Comparison of ENCODE assay signal across 8 cellular contexts in the genomic region with DNA sequence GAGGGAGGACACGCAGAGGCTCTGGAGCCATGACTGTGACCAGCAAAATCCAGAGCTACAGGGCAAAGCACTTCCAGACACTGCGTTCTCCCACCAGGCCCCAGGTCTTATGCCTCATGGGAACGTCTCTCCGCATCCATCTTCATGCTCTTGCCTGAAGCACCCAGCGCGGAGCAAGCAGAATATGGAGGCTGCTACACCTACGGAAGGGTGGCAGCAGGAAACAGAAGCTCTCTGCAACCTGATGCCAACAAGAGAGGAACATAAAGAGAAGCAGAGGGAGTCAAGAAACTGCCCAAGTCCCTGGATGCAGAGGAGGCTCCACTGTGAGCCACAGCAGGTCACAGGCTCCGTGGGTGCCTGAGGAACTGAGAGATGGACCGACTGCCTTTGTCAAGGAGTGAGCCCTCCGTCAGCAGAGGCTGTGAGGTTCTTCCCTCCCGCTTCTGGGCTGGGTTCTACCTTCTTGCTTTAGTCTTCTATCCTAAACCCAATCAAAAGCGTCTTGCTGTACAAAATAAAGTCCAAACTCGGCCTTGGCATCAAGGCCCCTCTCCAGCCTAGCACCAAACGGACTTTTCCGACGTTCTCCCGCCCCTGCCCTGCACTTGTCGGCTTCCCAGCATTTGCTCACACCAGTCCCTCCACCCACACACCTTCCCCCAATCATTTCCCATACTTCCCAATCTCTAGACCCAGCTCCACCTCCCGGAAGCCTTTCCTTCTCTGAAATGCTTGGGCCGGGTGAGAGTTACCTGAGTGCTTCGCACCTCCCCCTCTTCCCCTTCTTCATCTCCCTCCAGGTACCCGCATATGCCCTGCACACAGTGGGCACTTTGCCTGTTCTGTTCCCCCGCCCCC. TPM values are rescaled to one million over a fixed set of nuclear protein-coding genes. Genes with fewer than 3 reads are reported as not detected.
DNase-seq lines count a peak whose midpoint lies in the region; ATAC-seq, FAIRE-seq and TF ChIP-seq lines count a peak whose summit lies in the region.

No MANE protein-coding gene starts in this region.

- peak overlapping the region; percentile 63 for H3K4me3 ChIP-seq in RWPE2 (ENCODE audit: severe bottlenecking)
- H3K4me3 ChIP-seq in H1 (ENCODE audit: extremely low read depth in 1 of 4, insufficient read depth in 2 of 4, low read depth in 3 of 4, low read length in 4 of 4), result peak overlapping the region; percentile 77 to 99 (median 84)
- H3K4me3 ChIP-seq in naive thymus-derived CD4-positive, alpha-beta T cell (ENCODE audit: low read length), result peak overlapping the region; percentile 66

- no peak overlapping the region for H3K4ac ChIP-seq in H1 (replicated peaks; ENCODE audit: insufficient read length, low read depth, low read length)

- CTCF ChIA-PET in HEK293T (lab: Yijun Ruan, JAX) (interaction anchor here (0.6 to 2.9 kb wide), 4 partner anchors 8 to 64 kb away, joined by 3 to 7 read pairs (median 4); no protein-coding TSS in a partner anchor), H1 (lab: Charles Lee; ENCODE audit: partially characterized antibody) (interaction anchor here (0.9 to 4.6 kb wide), 11 partner anchors 14 to 136 kb away, joined by 3 to 28 read pairs (median 6); no protein-coding TSS in a partner anchor)
- CTCF ChIA-PET in naive thymus-derived CD4-positive, alpha-beta T cell (lab: Charles Lee), result no interaction called here

- H3K18ac ChIP-seq in H1 (ENCODE audit: extremely low read depth, low read length), result peak overlapping the region; percentile 43

- H3K23ac ChIP-seq in H1 (ENCODE audit: insufficient read length), result no peak overlapping the region

- peak overlapping the region; percentile 97; the same call in 1 of the 2 replicates for H2BK5ac ChIP-seq in H1 (ENCODE audit: low read depth, low read length)

- peak overlapping the region; percentile 17 for H3K56ac ChIP-seq in H1 (replicated peaks; ENCODE audit: insufficient read length, low read depth, low read length)

- 0 out of 2 replicates have a peak overlapping the region, but pooled peaks have one; percentile 33 for H2BK15ac ChIP-seq in H1 (ENCODE audit: low read length)

- TF ChIP-seq EP300 in H1 (IDR thresholded peaks at IDR 0.05; ENCODE audit: borderline replicate concordance in 1 of 2, low read depth in 2 of 2, low read length in 2 of 2), result no peak

- peaks cover 51% of the 10 kb centered on the region for H3K36me3 ChIP-seq in RWPE2 (ENCODE audit: low read depth)
- H3K36me3 ChIP-seq in H1 (ENCODE audit: control insufficient read depth in 2 of 4, insufficient read depth in 4 of 4, low read length in 3 of 4), result peaks cover 4 to 44% (median 20%) of the 10 kb centered on the region in 4 experiments; a peak in 7 of 8 replicates
- peaks cover 0 to 3% (median 0%) of the 10 kb centered on the region in 3 experiments for H3K36me3 ChIP-seq in naive thymus-derived CD4-positive, alpha-beta T cell (ENCODE audit: control insufficient read depth in 2 of 3, insufficient read depth in 3 of 3, low read length in 3 of 3)

- H3K9me3 ChIP-seq in RWPE2 (ENCODE audit: severe bottlenecking) (no peaks in the 10 kb centered on the region), H1 (ENCODE audit: insufficient read depth in 2 of 2, low read depth in 1 of 2, low read length in 1 of 2) (no peaks in the 10 kb centered on the region)
- no peaks in the 10 kb centered on the region for H3K9me3 ChIP-seq in naive thymus-derived CD4-positive, alpha-beta T cell (ENCODE audit: control insufficient read depth in 2 of 3, low read length in 3 of 3)

- intact Hi-C loops in naive thymus-derived CD4-positive, alpha-beta T cell (cut with micrococcal nuclease), result loop anchor here (1.0 to 5.0 kb wide), 3 partner anchors 84 to 171 kb away; partner anchors contain the start of genes PARS2 (in 1 of the 2), TTC22 (in 1 of the 2) and TTC4 (in 1 of the 2)

- H2AFZ ChIP-seq in H1 (ENCODE audit: low read length), result no peak overlapping the region

- peaks cover 0 to 26% (median 5%) of the 10 kb centered on the region in 5 donors for H3K36me3 Mint-ChIP-seq in naive thymus-derived CD4-positive, alpha-beta T cell

- peak; percentile 45 for ATAC-seq in RWPE2 (ENCODE audit: low read depth)
- ATAC-seq in naive thymus-derived CD4-positive, alpha-beta T cell, result no peak
- no peak for ATAC-seq in HG02981 (IDR thresholded peaks at IDR 0.05; ENCODE audit: unreplicated experiment)
- ATAC-seq in HG02884 (IDR thresholded peaks at IDR 0.05; ENCODE audit: unreplicated experiment), result no peak

- peak overlapping the region; percentile 89 to 99 (median 96) for H3K4me3 Mint-ChIP-seq in naive thymus-derived CD4-positive, alpha-beta T cell

- H4K91ac ChIP-seq in H1 (replicated peaks; ENCODE audit: insufficient read length, low read length), result no peak overlapping the region

- H2AK5ac ChIP-seq in H1 (ENCODE audit: low read depth, low read length), result peak overlapping the region; percentile 76; the same call in 1 of the 2 replicates

- peak overlapping the region in 8 of 9 donors; percentile 25 to 89 (median 70) for H3K27ac Mint-ChIP-seq in naive thymus-derived CD4-positive, alpha-beta T cell

- no peak overlapping the region for H2BK120ac ChIP-seq in H1 (replicated peaks; ENCODE audit: low read depth, low read length)

- TF ChIP-seq CTCF in RWPE2 (IDR thresholded peaks at IDR 0.05; ENCODE audit: poor library complexity, severe bottlenecking), result no peak
- TF ChIP-seq CTCF in H1 (IDR thresholded peaks at IDR 0.05; ENCODE audit: control extremely low read depth in 1 of 3, insufficient read depth in 1 of 3, low read depth in 1 of 3, low read length in 3 of 3), result no peak

- H4K5ac ChIP-seq in H1 (ENCODE audit: insufficient read length, low read depth, low read length), result no peak overlapping the region

- 14% methylated on average over 20 of the region's 23 CpGs; no CpG with 5 or more reads in 1 of the 2 experiments for WGBS in H1 (ENCODE audit: extremely low coverage in 1 of 2, insufficient coverage in 1 of 2, insufficient read length in 1 of 2, insufficient replicate concordance in 2 of 2, low coverage in 1 of 2, low lambda C conversion rate in 2 of 2, missing lambda C conversion rate in 1 of 2), 2 experiments

- peak overlapping the region in 3 of 4 experiments; percentile 32 to 78 (median 35); a peak in 5 of 7 replicates for H3K9ac ChIP-seq in H1 (replicated peaks in 1 of 4; ENCODE audit: extremely low read depth in 1 of 4, low read depth in 3 of 4, low read length in 3 of 4)

- H3K79me2 ChIP-seq in H1 (ENCODE audit: control insufficient read depth in 1 of 2, insufficient read depth in 2 of 2, low read length in 2 of 2), result peaks cover 42 to 59% of the 10 kb centered on the region in 2 experiments

- H2BK20ac ChIP-seq in H1 (ENCODE audit: low read length), result no peak overlapping the region

- peaks cover 18% of the 10 kb centered on the region for H3K79me1 ChIP-seq in H1 (ENCODE audit: low read depth, low read length)

- no peak overlapping the region for H2BK12ac ChIP-seq in H1 (ENCODE audit: low read depth, low read length)

- H3K4me1 Mint-ChIP-seq in naive thymus-derived CD4-positive, alpha-beta T cell, result peaks cover 13 to 63% (median 37%) of the 10 kb centered on the region in 7 donors

- peaks cover 13% of the 10 kb centered on the region for H3K23me2 ChIP-seq in H1 (ENCODE audit: low read depth, low read length)

- no peak for FAIRE-seq in H1 (lab: Jason Lieb, UNC)

- H3K27me3 ChIP-seq in RWPE2 (ENCODE audit: insufficient read depth, poor library complexity, severe bottlenecking), result no peaks in the 10 kb centered on the region
- no peaks in the 10 kb centered on the region for H3K27me3 ChIP-seq in H1 (replicated peaks in 1 of 4; ENCODE audit: control insufficient read depth in 3 of 4, extremely low read depth in 1 of 4, insufficient read depth in 3 of 4, low read length in 3 of 4)
- H3K27me3 ChIP-seq in naive thymus-derived CD4-positive, alpha-beta T cell (ENCODE audit: control insufficient read depth in 2 of 2, insufficient read depth in 2 of 2, low read length in 2 of 2), result no peaks in the 10 kb centered on the region

- H3K14ac ChIP-seq in H1 (ENCODE audit: insufficient read length), result no peak overlapping the region

- no peak overlapping the region; the same call in 1 of the 2 replicates for H4K8ac ChIP-seq in H1 (ENCODE audit: extremely low read depth, insufficient read depth, low read length)

- peak; percentile 78 for DNase-seq in COLO668 (lab: John Stamatoyannopoulos, UW; ENCODE audit: unreplicated experiment)
- peak; percentile 74 for DNase-seq in HEK293T (ENCODE audit: extremely low spot score)
- no peak for DNase-seq in RWPE2 (ENCODE audit: low spot score)
- peak in 1 of 2 experiments; percentile 55 for DNase-seq in H1 (ENCODE audit: low read depth in 1 of 2, low spot score in 2 of 2)
- peak in 1 of 9 donors; percentile 8 for DNase-seq in naive thymus-derived CD4-positive, alpha-beta T cell
- DNase-seq in midbrain (lab: John Stamatoyannopoulos, UW), result no peak

- POLR2A ChIA-PET in HEK293T (lab: Yijun Ruan, JAX) (interaction anchor here (0.7 to 3.6 kb wide), 11 partner anchors 11 to 479 kb away, joined by 3 to 10 read pairs (median 4); no protein-coding TSS in a partner anchor), H1 (lab: Charles Lee; ENCODE audit: partially characterized antibody) (interaction anchor here (1.0 to 1.7 kb wide), 6 partner anchors 14 to 75 kb away, joined by 3 to 6 read pairs (median 4); no protein-coding TSS in a partner anchor)
- POLR2A ChIA-PET in naive thymus-derived CD4-positive, alpha-beta T cell (lab: Charles Lee), result interaction anchor here (1.6 kb wide), 1 partner anchor 85 kb away, joined by 4 read pairs; the partner anchor contains the start of gene TTC22

- H3K9me3 Mint-ChIP-seq in naive thymus-derived CD4-positive, alpha-beta T cell, result no peaks in the 10 kb centered on the region

- TF ChIP-seq POLR2A in H1 (IDR thresholded peaks at IDR 0.05; ENCODE audit: control extremely low read depth in 1 of 2, low read depth in 2 of 2, low read length in 2 of 2), result no peak

- H3K4me2 ChIP-seq in H1 (ENCODE audit: insufficient read depth in 1 of 2, low read depth in 2 of 2, low read length in 2 of 2), result peak overlapping the region; percentile 85 to 100

- no peak for TF ChIP-seq RAD21 in H1 (IDR thresholded peaks at IDR 0.05 in 1 of 2, conservative IDR thresholded peaks at IDR 0.05 in 1 of 2; ENCODE audit: low read depth in 2 of 2, low read length in 2 of 2)

- peaks cover 22 to 34% of the 10 kb centered on the region in 2 experiments for H4K20me1 ChIP-seq in H1 (replicated peaks in 1 of 2; ENCODE audit: control insufficient read depth in 1 of 2, insufficient read depth in 2 of 2, low read length in 2 of 2)

- H3K27ac ChIP-seq in RWPE2 (ENCODE audit: poor library complexity, severe bottlenecking), result peak overlapping the region; percentile 79
- H3K27ac ChIP-seq in H1 (ENCODE audit: low read depth, low read length), result no peak overlapping the region
- H3K27ac ChIP-seq in naive thymus-derived CD4-positive, alpha-beta T cell (ENCODE audit: low read depth, low read length), result peak overlapping the region; percentile 27

- H3K4me1 ChIP-seq in RWPE2 (ENCODE audit: insufficient read depth, poor library complexity, severe bottlenecking), result peaks cover 46% of the 10 kb centered on the region
- peaks cover 13 to 22% (median 19%) of the 10 kb centered on the region in 4 experiments for H3K4me1 ChIP-seq in H1 (replicated peaks in 1 of 4; ENCODE audit: control insufficient read depth in 3 of 4, insufficient read depth in 4 of 4, low read length in 3 of 4)
- peaks cover 0 to 11% of the 10 kb centered on the region in 2 donors for H3K4me1 ChIP-seq in naive thymus-derived CD4-positive, alpha-beta T cell (ENCODE audit: control insufficient read depth in 2 of 2, insufficient read depth in 2 of 2, low read length in 2 of 2)

- peaks cover 0 to 14% (median 0%) of the 10 kb centered on the region in 5 donors for H3K27me3 Mint-ChIP-seq in naive thymus-derived CD4-positive, alpha-beta T cell

RNA-seq across cellular contexts. Expression of gene DHCR24, which starts 0.9 kb away (rescaled TPM):
- 419 and 455 TPM in 2 replicates for total RNA-seq in H1 (2021; fragmentation: NEBNext Ultra II Directional; extraction: Animal tissue kit (Norgen Biotek cat#: 25700))
- 370 and 611 TPM in 2 replicates for polyA plus RNA-seq in H1 (2011; rRNA removed)
- polyA plus RNA-seq in H1 (2011; cell fraction: cytosol; rRNA removed), result 383 TPM
- 467 TPM for polyA plus RNA-seq in H1 (2011; cell fraction: nucleus; rRNA removed)
- polyA plus RNA-seq in H1 (2012, experiment 1 of 2), result 331 to 424 TPM (median 362 TPM) in 4 replicates
- polyA plus RNA-seq in H1 (2012, experiment 2 of 2), result 333 TPM
- polyA plus RNA-seq in H1 (2013, experiment 1 of 2), result 451 TPM
- polyA plus RNA-seq in H1 (2013, experiment 2 of 2), result 566 TPM
- 1,204 and 1,278 TPM in 2 replicates for polyA minus RNA-seq in H1 (2011; rRNA and poly(A)+ RNA removed)
- polyA minus RNA-seq in H1 (2011; cell fraction: cytosol; rRNA and poly(A)+ RNA removed), result 316 TPM
- polyA minus RNA-seq in H1 (2011; cell fraction: nucleus; rRNA and poly(A)+ RNA removed), result 307 TPM
- total RNA-seq in naive thymus-derived CD4-positive, alpha-beta T cell, result 100 to 1,000 TPM in 1 of 5 experiments, 1 to 10 TPM in 4; 2.7 to 103 (median 8.3) TPM
- 1 to 10 TPM; 8.3 to 9.2 TPM for polyA plus RNA-seq in naive thymus-derived CD4-positive, alpha-beta T cell

Comparison
In these comparisons a context has a peak if more than half of its experiments do, and no peak if none do; other contexts are left out.
1. DNase-seq: peak in COLO668 (single experiment) and HEK293T (single experiment); none in RWPE2 (single experiment) and midbrain (single experiment).
2. Peak in every context shown above with its lines, with median percentiles within 50 percentile points of each other: H3K4me3 ChIP-seq.